8 cellular contexts compared by ENCODE assay signal in genomic region chr11:45852712-45853101, GRCh38. TPM values are rescaled to one million over a fixed set of nuclear protein-coding genes. Genes with fewer than 3 reads are reported as not detected.
DNase-seq lines count a peak whose midpoint lies in the region; ATAC-seq and TF ChIP-seq lines count a peak whose summit lies in the region.

No MANE protein-coding gene starts in this region.

- no peak overlapping the region for H2AFZ ChIP-seq in Loucy (ENCODE audit: low read length)

- H3K4me3 ChIP-seq in DOHH2 (ENCODE audit: low read length) (peak overlapping the region; percentile 40), Loucy (ENCODE audit: low read length, poor library complexity, severe bottlenecking) (no peak overlapping the region)

- peak overlapping the region; percentile 74 for H3K4me2 ChIP-seq in DOHH2 (ENCODE audit: low read length)
- peak overlapping the region; percentile 31 for H3K4me2 ChIP-seq in Loucy (ENCODE audit: low read depth, low read length, poor library complexity, severe bottlenecking)

- peaks cover 63% of the 10 kb centered on the region for H3K79me2 ChIP-seq in DOHH2 (ENCODE audit: control insufficient read depth, low read length)
- peaks cover 70% of the 10 kb centered on the region for H3K79me2 ChIP-seq in Loucy (ENCODE audit: insufficient read depth, low read length)

- peaks cover 9% of the 10 kb centered on the region for H3K36me3 ChIP-seq in DOHH2 (ENCODE audit: control insufficient read depth, low read length)
- H3K36me3 ChIP-seq in Loucy (ENCODE audit: insufficient read depth, low read length), result peaks cover 15% of the 10 kb centered on the region; the same call in 1 of the 2 replicates

- H3K9me3 ChIP-seq in DOHH2 (ENCODE audit: control insufficient read depth, insufficient read depth, low read length) (no peaks in the 10 kb centered on the region), Loucy (ENCODE audit: insufficient read depth, low read depth, low read length) (no peaks in the 10 kb centered on the region)

- TF ChIP-seq CTCF in DOHH2 (IDR thresholded peaks at IDR 0.05; ENCODE audit: low read depth, low read length, poor library complexity, severe bottlenecking) (no peak), GM20000 (IDR thresholded peaks at IDR 0.05; ENCODE audit: extremely low read depth, missing control alignments) (peak; percentile 32), Loucy (conservative IDR thresholded peaks at IDR 0.05; ENCODE audit: low read length) (no peak)

- intact Hi-C loops in left ventricle myocardium superior (cut with micrococcal nuclease), result no loop called here

- DNase-seq in GM20000 (ENCODE audit: low spot score) (peak; percentile 71), left ventricle myocardium superior (peak; percentile 78), HK-2 (ENCODE audit: unreplicated experiment) (no peak), KG1 (lab: John Stamatoyannopoulos, UW) (no peak), superior temporal gyrus (ENCODE audit: extremely low spot score) (no peak)
- no peak for DNase-seq in activated effector memory CD4-positive, alpha-beta T cell treated with Interleukin-2 at 50 U/mL for 16 hours

- peak; percentile 80 for ATAC-seq in left ventricle myocardium superior

- peaks cover 35% of the 10 kb centered on the region for H3K4me1 ChIP-seq in DOHH2 (ENCODE audit: control insufficient read depth, low read length)
- H3K4me1 ChIP-seq in Loucy (ENCODE audit: insufficient read depth, low read length, poor library complexity, severe bottlenecking), result peaks cover 39% of the 10 kb centered on the region

- H3K9ac ChIP-seq in Loucy (ENCODE audit: low read depth, low read length, poor library complexity, severe bottlenecking), result no peak overlapping the region

- H3K9me2 ChIP-seq in DOHH2 (replicated peaks; ENCODE audit: control insufficient read depth, low read length), result no peaks in the 10 kb centered on the region
- no peaks in the 10 kb centered on the region for H3K9me2 ChIP-seq in Loucy (replicated peaks; ENCODE audit: low read depth, low read length)

- H4K20me1 ChIP-seq in DOHH2 (ENCODE audit: control insufficient read depth, insufficient read depth, low read depth, low read length) (peaks cover 29% of the 10 kb centered on the region), Loucy (ENCODE audit: insufficient read depth, low read length, poor library complexity, severe bottlenecking) (peaks cover 35% of the 10 kb centered on the region)

- H3K27me3 ChIP-seq in DOHH2 (ENCODE audit: control insufficient read depth, low read length) (no peaks in the 10 kb centered on the region), Loucy (ENCODE audit: insufficient read depth, low read length, poor library complexity, severe bottlenecking) (no peaks in the 10 kb centered on the region)

- no peak overlapping the region for H3K27ac ChIP-seq in DOHH2 (ENCODE audit: low read depth, low read length)

- no peaks in the 10 kb centered on the region for H3F3A ChIP-seq in DOHH2 (ENCODE audit: control insufficient read depth, insufficient read depth)
- H3F3A ChIP-seq in Loucy (ENCODE audit: low read depth), result no peaks in the 10 kb centered on the region

RNA-seq across cellular contexts. Expression of gene CRY2, which starts 5.4 kb away (rescaled TPM):
- total RNA-seq in left ventricle myocardium superior, result 90.1 TPM

RNA-seq across cellular contexts. Expression of gene MAPK8IP1, which starts 32.7 kb away (rescaled TPM):
- 4.4 TPM for total RNA-seq in left ventricle myocardium superior

RNA-seq across cellular contexts. Expression of gene SLC35C1, which starts 47.8 kb away (rescaled TPM):
- 5.1 TPM for total RNA-seq in left ventricle myocardium superior

RNA-seq across cellular contexts. Expression of gene FREY1, which starts 54.4 kb away (rescaled TPM):
- 0.52 TPM for total RNA-seq in left ventricle myocardium superior

Comparison
In these comparisons a context has a peak if more than half of its experiments do, and no peak if none do; other contexts are left out.
1. DNase-seq: peak in GM20000 (single experiment) and left ventricle myocardium superior (single experiment); none in HK-2 (single experiment), KG1 (single experiment), superior temporal gyrus (single experiment) and activated effector memory CD4-positive, alpha-beta T cell treated with Interleukin-2 at 50 U/mL for 16 hours (single experiment).